In genomic region chr18:24915547-24915946, GRCh38 we compare ENCODE assay signal across 20 cellular contexts.
DNase-seq lines count a peak whose midpoint lies in the region; ATAC-seq, FAIRE-seq and TF ChIP-seq lines count a peak whose summit lies in the region.
"Had no signal": no experiment of that assay in that cellular context is flagged by ENCODE, and none has a peak within 500 bp of the region (broad histone marks: within the 10 kb centered on the region; RNA-seq: fewer than 3 reads in every experiment).

No MANE protein-coding gene starts in this region.

- no peak overlapping the region for H3K27ac Mint-ChIP-seq in activated naive CD4-positive, alpha-beta T cell treated with anti-CD3 and anti-CD28 coated beads, Interleukin-2, amount 50 U/mL, for 72 hours
- H3K27ac Mint-ChIP-seq in natural killer cell = no peak overlapping the region
- H3K27ac Mint-ChIP-seq: activated naive CD4-positive, alpha-beta T cell treated with anti-CD3 and anti-CD28 coated beads, Interleukin-2, amount 50 U/mL, for 24 hours; effector memory CD8-positive, alpha-beta T cell; mesothelial cell of epicardium; neural progenitor cell; stimulated activated naive CD8-positive, alpha-beta T cell treated with anti-CD3 and anti-CD28 coated beads, Interleukin-15, amount 100 ng/mL, for 72 hours had no signal

- WGBS in small intestine, 3 donors = 14 to 56% (median 26%) methylated on average over 4 of the region's 4 CpGs

- H3K36me3 ChIP-seq in small intestine (ENCODE audit: control insufficient read depth in 2 of 2, insufficient read depth in 2 of 2, low read length in 2 of 2) = no peaks in the 10 kb centered on the region
- H3K36me3 ChIP-seq: neural progenitor cell, SJCRH30 had no signal

- TF ChIP-seq CTCF in natural killer cell (IDR thresholded peaks at IDR 0.05) = no peak

- ATAC-seq in GM18868 (IDR thresholded peaks at IDR 0.05; ENCODE audit: unreplicated experiment) = no peak
- no peak for ATAC-seq in activated naive CD4-positive, alpha-beta T cell treated with anti-CD3 and anti-CD28 coated beads, Interleukin-2, amount 50 U/mL, for 72 hours
- no peak for ATAC-seq in natural killer cell
- ATAC-seq: effector memory CD8-positive, alpha-beta T cell; stimulated activated naive CD8-positive, alpha-beta T cell treated with anti-CD3 and anti-CD28 coated beads, Interleukin-15, amount 100 ng/mL, for 72 hours had no signal

- H3K4me3 Mint-ChIP-seq in natural killer cell = no peak overlapping the region
- H3K4me3 Mint-ChIP-seq: activated naive CD4-positive, alpha-beta T cell treated with anti-CD3 and anti-CD28 coated beads, Interleukin-2, amount 50 U/mL, for 24 hours; effector memory CD8-positive, alpha-beta T cell; mesothelial cell of epicardium; neural progenitor cell; stimulated activated naive CD8-positive, alpha-beta T cell treated with anti-CD3 and anti-CD28 coated beads, Interleukin-15, amount 100 ng/mL, for 72 hours had no signal

- no peaks in the 10 kb centered on the region for H3K9me3 ChIP-seq in small intestine (ENCODE audit: control insufficient read depth, low read depth)
- H3K9me3 ChIP-seq: SJCRH30 had no signal

- peaks cover 0 to 2% of the 10 kb centered on the region in 2 donors for H3K4me1 ChIP-seq in small intestine (ENCODE audit: control insufficient read depth in 2 of 2, insufficient read depth in 1 of 2, low read depth in 1 of 2, low read length in 1 of 2)

- H3K27ac ChIP-seq in epithelial cell of prostate = no peak overlapping the region
- no peak overlapping the region for H3K27ac ChIP-seq in small intestine (ENCODE audit: low read depth in 1 of 2, low read length in 1 of 2)
- H3K27ac ChIP-seq: neural progenitor cell, SJCRH30 had no signal

- peaks cover 0 to 3% of the 10 kb centered on the region in 2 donors for H3K9me3 Mint-ChIP-seq in activated naive CD4-positive, alpha-beta T cell treated with anti-CD3 and anti-CD28 coated beads, Interleukin-2, amount 50 U/mL, for 72 hours
- H3K9me3 Mint-ChIP-seq in natural killer cell = no peaks in the 10 kb centered on the region
- H3K9me3 Mint-ChIP-seq: activated naive CD4-positive, alpha-beta T cell treated with anti-CD3 and anti-CD28 coated beads, Interleukin-2, amount 50 U/mL, for 24 hours; effector memory CD8-positive, alpha-beta T cell; mesothelial cell of epicardium; neural progenitor cell had no signal

- TF ChIP-seq POLR2A in GM12892 (IDR thresholded peaks at IDR 0.05; ENCODE audit: low read depth, low read length) = no peak

- intact Hi-C loops in natural killer cell (cut with micrococcal nuclease) = no loop called here

- no peak overlapping the region for H3K4me3 ChIP-seq in small intestine (ENCODE audit: low read depth in 1 of 2, low read length in 2 of 2)
- H3K4me3 ChIP-seq: neural progenitor cell, SJCRH30 had no signal

- H3K36me3 Mint-ChIP-seq in activated naive CD4-positive, alpha-beta T cell treated with anti-CD3 and anti-CD28 coated beads, Interleukin-2, amount 50 U/mL, for 72 hours = no peaks in the 10 kb centered on the region
- H3K36me3 Mint-ChIP-seq in natural killer cell = no peaks in the 10 kb centered on the region
- H3K36me3 Mint-ChIP-seq: activated naive CD4-positive, alpha-beta T cell treated with anti-CD3 and anti-CD28 coated beads, Interleukin-2, amount 50 U/mL, for 24 hours; mesothelial cell of epicardium; neural progenitor cell had no signal

- FAIRE-seq in small intestine (lab: Jason Lieb, UNC) = no peak
- no peak for FAIRE-seq in GM12892 (lab: Jason Lieb, UNC)

- peaks cover 0 to 4% of the 10 kb centered on the region in 2 donors for H3K27me3 Mint-ChIP-seq in natural killer cell (ENCODE audit: low read depth in 2 of 2)
- H3K27me3 Mint-ChIP-seq: stimulated activated naive CD8-positive, alpha-beta T cell treated with anti-CD3 and anti-CD28 coated beads, Interleukin-15, amount 100 ng/mL, for 72 hours had no signal

- peak; percentile 47 for DNase-seq in HCEC 1CT
- DNase-seq in NOMO-1 treated with DMSO at 0.1 percent for 48 hours (lab: John Stamatoyannopoulos, UW; ENCODE audit: unreplicated experiment) = peak; percentile 53
- DNase-seq in epithelial cell of prostate (ENCODE audit: low read depth, low spot score) = peak; percentile 2
- peak; percentile 40 for DNase-seq in small intestine
- no peak for DNase-seq in activated naive CD4-positive, alpha-beta T cell treated with anti-CD3 and anti-CD28 coated beads, Interleukin-2, amount 50 U/mL, for 72 hours (ENCODE audit: low spot score in 2 of 2)
- no peak for DNase-seq in GM12892 (ENCODE audit: insufficient read length)
- no peak for DNase-seq in natural killer cell
- DNase-seq: activated CD4-positive, alpha-beta T cell treated with anti-CD3 and anti-CD28 coated beads, Interleukin-2, amount 50 U/mL, for 4 hours; central memory CD4-positive, alpha-beta T cell; DMS53; effector memory CD8-positive, alpha-beta T cell; Kasumi-1; NCI-H1694 treated with DMSO at 0.1 percent for 48 hours; retina; SJCRH30; stimulated activated naive CD8-positive, alpha-beta T cell treated with anti-CD3 and anti-CD28 coated beads, Interleukin-15, amount 100 ng/mL, for 72 hours had no signal

- no peaks in the 10 kb centered on the region for H3K4me1 Mint-ChIP-seq in natural killer cell
- H3K4me1 Mint-ChIP-seq: activated naive CD4-positive, alpha-beta T cell treated with anti-CD3 and anti-CD28 coated beads, Interleukin-2, amount 50 U/mL, for 24 hours; mesothelial cell of epicardium; stimulated activated naive CD8-positive, alpha-beta T cell treated with anti-CD3 and anti-CD28 coated beads, Interleukin-15, amount 100 ng/mL, for 72 hours had no signal

- no peaks in the 10 kb centered on the region for H3K27me3 ChIP-seq in small intestine (ENCODE audit: control insufficient read depth in 2 of 2, insufficient read depth in 2 of 2, low read length in 2 of 2)
- H3K27me3 ChIP-seq: neural progenitor cell, SJCRH30 had no signal

Comparison
In these comparisons a context has a peak if more than half of its experiments do, and no peak if none do; other contexts are left out.
1. DNase-seq: peak in HCEC 1CT (single experiment), NOMO-1 treated with DMSO at 0.1 percent for 48 hours (single experiment), epithelial cell of prostate (single experiment) and small intestine (single experiment); none in activated naive CD4-positive, alpha-beta T cell treated with anti-CD3 and anti-CD28 coated beads, Interleukin-2, amount 50 U/mL, for 72 hours (0 of 2), GM12892 (single experiment) and natural killer cell (single experiment).